Comparison of ENCODE assay signal across 8 cellular contexts in genomic region chr7:30284298-30285066, GRCh38. TPM values are rescaled to one million over a fixed set of nuclear protein-coding genes. Genes with fewer than 3 reads are reported as not detected.
DNase-seq lines count a peak whose midpoint lies in the region; TF ChIP-seq lines count a peak whose summit lies in the region.

ZNRF2 (plus strand) TSS chr7:30284597; CDS start chr7:30285358, 761 bp downstream.

- H3K27ac ChIP-seq in suprapubic skin: peak within 1 kb of the TSS; percentile 100

- H3K4me3 ChIP-seq in HFF-Myc (replicated peaks; ENCODE audit: low read depth, low read length): peak within 1 kb of the TSS; percentile 60
- H3K4me3 ChIP-seq in suprapubic skin: peak within 1 kb of the TSS; percentile 89

- in situ Hi-C loops in SK-MEL-5 (cut with HindIII; ENCODE audit: low pct_unique_long_range_greater_than_20kb, low sequenced_read_pairs): no loop called here

- CTCF ChIA-PET in activated naive CD4-positive, alpha-beta T cell treated with anti-CD3 and anti-CD28 coated beads, Interleukin-2, amount 10 ng/mL, durations not matched to agents 7 days and 5 days (lab: Charles Lee): interaction anchor here (1.0 to 2.1 kb wide), 3 partner anchors 38 to 68 kb away, joined by 3 to 5 read pairs (median 4); no protein-coding TSS in a partner anchor

- peak; percentile 9 to 77 for TF ChIP-seq POLR2A in suprapubic skin (IDR thresholded peaks at IDR 0.05)

- no peaks in the 10 kb centered on the region for H3K27me3 Mint-ChIP-seq in activated naive CD4-positive, alpha-beta T cell treated with anti-CD3 and anti-CD28 coated beads, Interleukin-2, amount 10 ng/mL, durations not matched to agents 7 days and 5 days

- no peaks in the 10 kb centered on the region for H3K27me3 ChIP-seq in suprapubic skin

- peaks cover 41% of the 10 kb centered on the region for H3K4me1 Mint-ChIP-seq in activated naive CD4-positive, alpha-beta T cell treated with anti-CD3 and anti-CD28 coated beads, Interleukin-2, amount 10 ng/mL, durations not matched to agents 7 days and 5 days

- H3K27ac Mint-ChIP-seq in activated naive CD4-positive, alpha-beta T cell treated with anti-CD3 and anti-CD28 coated beads, Interleukin-2, amount 10 ng/mL, durations not matched to agents 7 days and 5 days: peak within 1 kb of the TSS; percentile 90

- peaks cover 45% of the 10 kb centered on the region for H3K4me1 ChIP-seq in suprapubic skin

- H3K9me3 ChIP-seq in suprapubic skin: no peaks in the 10 kb centered on the region

- under 1% methylated on average over 38 of the region's 96 CpGs for WGBS in suprapubic skin

- no peak for TF ChIP-seq EP300 in suprapubic skin (IDR thresholded peaks at IDR 0.05)

- TF ChIP-seq CTCF in HFF-Myc (IDR thresholded peaks at IDR 0.05; ENCODE audit: low read depth, low read length, missing control alignments) (peak; percentile 41), suprapubic skin (IDR thresholded peaks at IDR 0.05) (peak in 1 of 2 donors; percentile 68)

- DNase-seq in GM04504 (ENCODE audit: low read depth) (peak; percentile 94), HFF-Myc (ENCODE audit: extremely low read depth, low read depth) (peak; percentile 88), MV-4-11 (lab: John Stamatoyannopoulos, UW) (peak; percentile 98), SK-MEL-5 (ENCODE audit: low read depth, low spot score) (peak; percentile 100), germinal center (ENCODE audit: low spot score) (peak; percentile 98), nucleus accumbens (lab: John Stamatoyannopoulos, UW) (peak; percentile 76 to 98 (median 94)), suprapubic skin (ENCODE audit: low spot score in 2 of 2) (peak; percentile 99)
- DNase-seq in activated naive CD4-positive, alpha-beta T cell treated with anti-CD3 and anti-CD28 coated beads, Interleukin-2, amount 10 ng/mL, durations not matched to agents 7 days and 5 days: peak; percentile 100

- H3K4me3 Mint-ChIP-seq in activated naive CD4-positive, alpha-beta T cell treated with anti-CD3 and anti-CD28 coated beads, Interleukin-2, amount 10 ng/mL, durations not matched to agents 7 days and 5 days: peak within 1 kb of the TSS; percentile 77

- no peaks in the 10 kb centered on the region for H3K9me3 Mint-ChIP-seq in activated naive CD4-positive, alpha-beta T cell treated with anti-CD3 and anti-CD28 coated beads, Interleukin-2, amount 10 ng/mL, durations not matched to agents 7 days and 5 days

- H3K36me3 Mint-ChIP-seq in activated naive CD4-positive, alpha-beta T cell treated with anti-CD3 and anti-CD28 coated beads, Interleukin-2, amount 10 ng/mL, durations not matched to agents 7 days and 5 days: peaks cover 20% of the 10 kb centered on the region

- H3K36me3 ChIP-seq in suprapubic skin: no peaks in the 10 kb centered on the region

RNA-seq across cellular contexts. Expression of gene ZNRF2, which starts in this region (rescaled TPM):
- 27.8 and 34.7 TPM in 2 replicates for total RNA-seq in SK-MEL-5 (2014; rRNA removed; shearing (Covaris generic))
- polyA plus RNA-seq in SK-MEL-5 (2015; cell fraction: cytosol; rRNA removed): 18.0 and 20.4 TPM in 2 replicates
- polyA plus RNA-seq in SK-MEL-5 (2015; cell fraction: nucleus; rRNA removed): 16.1 and 16.2 TPM in 2 replicates
- 10 to 100 TPM; 23.8 to 39.3 (median 34.6) TPM for total RNA-seq in suprapubic skin

Comparison
In these comparisons a context has a peak if more than half of its experiments do, and no peak if none do; other contexts are left out.
1. Peak in every context shown above with its lines: DNase-seq, H3K4me3 ChIP-seq and H3K27ac ChIP-seq.